In genomic region chr16:75402821-75403475, GRCh38 we compare ENCODE assay signal across 9 cellular contexts. TPM values are rescaled to one million over a fixed set of nuclear protein-coding genes. Genes with fewer than 3 reads are reported as not detected.
DNase-seq lines count a peak whose midpoint lies in the region; ATAC-seq and TF ChIP-seq lines count a peak whose summit lies in the region.
"Had no signal": no experiment of that assay in that cellular context is flagged by ENCODE, and none has a peak within 500 bp of the region (broad histone marks: within the 10 kb centered on the region; RNA-seq: fewer than 3 reads in every experiment).

No MANE protein-coding gene starts in this region.

- intact Hi-C loops in Caco-2 (cut with micrococcal nuclease; ENCODE audit: unreplicated experiment), result loop anchor here (1.0 kb wide), 2 partner anchors 169 to 204 kb away; no protein-coding TSS in a partner anchor

- TF ChIP-seq CTCF in Caco-2 (IDR thresholded peaks at IDR 0.05; ENCODE audit: insufficient read depth in 1 of 2, low read depth in 1 of 2, low read length in 1 of 2, severe bottlenecking in 1 of 2, unreplicated experiment in 1 of 2) (peak; percentile 80 to 85), GM23338 (conservative IDR thresholded peaks at IDR 0.05; ENCODE audit: low read depth in 2 of 2) (peak; percentile 50 to 70), RWPE2 (IDR thresholded peaks at IDR 0.05; ENCODE audit: poor library complexity, severe bottlenecking) (peak; percentile 82)

- no peaks in the 10 kb centered on the region for H3K4me1 Mint-ChIP-seq in Caco-2 (ENCODE audit: low read depth, unreplicated experiment)
- no peaks in the 10 kb centered on the region for H3K4me1 Mint-ChIP-seq in GM23338

- CTCF ChIA-PET in Caco-2 (lab: Charles Lee), result interaction anchor here (1.5 kb wide), 1 partner anchor 18 kb away, joined by 4 read pairs; no protein-coding TSS in a partner anchor

- H3K27me3 Mint-ChIP-seq in Caco-2 (ENCODE audit: insufficient read depth, unreplicated experiment) (no peaks in the 10 kb centered on the region), GM23338 (ENCODE audit: insufficient read depth, low read depth, poor library complexity) (no peaks in the 10 kb centered on the region)
- H3K27me3 Mint-ChIP-seq: T-cell had no signal

- H4K20me1 ChIP-seq in GM23338 (replicated peaks; ENCODE audit: insufficient read depth), result peaks cover 22% of the 10 kb centered on the region

- H3K27ac Mint-ChIP-seq in Caco-2 (ENCODE audit: unreplicated experiment), result no peak overlapping the region
- H3K27ac Mint-ChIP-seq in GM23338, result no peak overlapping the region
- H3K27ac Mint-ChIP-seq: T-cell had no signal

- ATAC-seq in GM23338, result no peak
- ATAC-seq in RWPE2 (ENCODE audit: low read depth), result no peak
- no peak for ATAC-seq in GM21528 (IDR thresholded peaks at IDR 0.05; ENCODE audit: low FRiP score, unreplicated experiment)
- ATAC-seq in GM21825 (IDR thresholded peaks at IDR 0.05; ENCODE audit: unreplicated experiment), result no peak
- ATAC-seq: T-cell had no signal

- DNase-seq in Caco-2 (peak in 1 of 2 experiments; percentile 41), GM23338 (ENCODE audit: low spot score) (peak; percentile 60), RWPE2 (ENCODE audit: low spot score) (no peak), fibroblast of the conjunctiva (ENCODE audit: low read depth) (peak; percentile 30), renal cortical epithelial cell (ENCODE audit: low read depth) (peak; percentile 52), NCI-H1048 (lab: John Stamatoyannopoulos, UW) (no peak)

- H3K27me3 ChIP-seq in Caco-2 (replicated peaks; ENCODE audit: control insufficient read depth, insufficient read depth, low read length) (no peaks in the 10 kb centered on the region), GM23338 (ENCODE audit: insufficient read depth) (no peaks in the 10 kb centered on the region), RWPE2 (ENCODE audit: insufficient read depth, poor library complexity, severe bottlenecking) (no peaks in the 10 kb centered on the region)

- H3K4me1 ChIP-seq in Caco-2 (no peaks in the 10 kb centered on the region), GM23338 (ENCODE audit: insufficient read depth) (no peaks in the 10 kb centered on the region), RWPE2 (ENCODE audit: insufficient read depth, poor library complexity, severe bottlenecking) (peaks cover 9% of the 10 kb centered on the region)

- peaks cover 12% of the 10 kb centered on the region; the same call in 1 of the 2 replicates for H3K79me2 ChIP-seq in GM23338 (replicated peaks; ENCODE audit: insufficient read depth)

- H3F3A ChIP-seq in GM23338 (replicated peaks; ENCODE audit: low read depth), result peaks cover 8% of the 10 kb centered on the region; the same call in 1 of the 2 replicates

- peaks cover 29% of the 10 kb centered on the region for H3K36me3 Mint-ChIP-seq in Caco-2 (ENCODE audit: insufficient read depth, unreplicated experiment)
- H3K36me3 Mint-ChIP-seq in GM23338 (ENCODE audit: low read depth), result peaks cover 23% of the 10 kb centered on the region; the same call in 2 of the 3 replicates

- H3K9me3 ChIP-seq in Caco-2 (no peaks in the 10 kb centered on the region), RWPE2 (ENCODE audit: severe bottlenecking) (no peaks in the 10 kb centered on the region)

- no peak overlapping the region for H3K27ac ChIP-seq in GM23338 (ENCODE audit: low read depth)
- H3K27ac ChIP-seq in RWPE2 (ENCODE audit: poor library complexity, severe bottlenecking), result no peak overlapping the region

- H3K36me3 ChIP-seq in Caco-2 (ENCODE audit: control insufficient read depth, insufficient read depth, low read length) (peaks cover 5% of the 10 kb centered on the region), GM23338 (ENCODE audit: insufficient read depth) (no peaks in the 10 kb centered on the region), RWPE2 (ENCODE audit: low read depth) (peaks cover 36% of the 10 kb centered on the region)

- no peak overlapping the region for H3K4me3 Mint-ChIP-seq in Caco-2 (ENCODE audit: unreplicated experiment)
- H3K4me3 Mint-ChIP-seq in GM23338, result no peak overlapping the region
- H3K4me3 Mint-ChIP-seq: T-cell had no signal

- H2AFZ ChIP-seq in GM23338, result no peak overlapping the region

- no TSS peak for BruUV-seq in Caco-2 (replicated peaks; lab: Mats Ljungman, UMichigan)

- POLR2A ChIA-PET in Caco-2 (lab: Charles Lee), result no interaction called here

- H3K9me3 Mint-ChIP-seq in Caco-2 (ENCODE audit: unreplicated experiment) (no peaks in the 10 kb centered on the region), GM23338 (no peaks in the 10 kb centered on the region)
- H3K9me3 Mint-ChIP-seq: T-cell had no signal

- H3K4me3 ChIP-seq in Caco-2 (ENCODE audit: low read depth, low read length), result no peak overlapping the region
- no peak overlapping the region for H3K4me3 ChIP-seq in GM23338
- H3K4me3 ChIP-seq in RWPE2 (ENCODE audit: severe bottlenecking), result no peak overlapping the region

- H3K9me2 ChIP-seq in GM23338 (ENCODE audit: insufficient read depth), result no peaks in the 10 kb centered on the region

- H3K4me2 ChIP-seq in GM23338, result no peak overlapping the region

TF ChIP-seq in GM23338, 12 proteins besides CTCF, POLR2A, EP300 and RAD21:
- TF ChIP-seq CREB1 (CRISPR knock-in tag; IDR thresholded peaks at IDR 0.05; ENCODE audit: low read depth), result no peak
- no peak for TF ChIP-seq ETS1 (IDR thresholded peaks at IDR 0.05)
- TF ChIP-seq ZNF331 (CRISPR knock-in tag; IDR thresholded peaks at IDR 0.05; ENCODE audit: low read depth), result no peak

RNA-seq across cellular contexts. Expression of gene CFDP1, which starts 30.4 kb away (rescaled TPM):
- 71.6 and 77.6 TPM in 2 replicates for total RNA-seq in Caco-2 (2022)
- 89.9 and 90.3 TPM in 2 replicates for total RNA-seq in GM23338 (2014; rRNA removed; shearing (Covaris generic))
- 199 and 224 TPM in 2 replicates for polyA plus RNA-seq in GM23338 (2016; fragmentation: Nextera tagmentation; extraction: Ambion mirVana)
- 39.6 and 96.2 TPM in 2 replicates for total RNA-seq in renal cortical epithelial cell

Comparison
In these comparisons a context has a peak if more than half of its experiments do, and no peak if none do; other contexts are left out.
1. DNase-seq: peak in GM23338 (single experiment), fibroblast of the conjunctiva (single experiment) and renal cortical epithelial cell (single experiment); none in RWPE2 (single experiment) and NCI-H1048 (single experiment).
2. Peak in every context shown above with its lines, with median percentiles within 50 percentile points of each other: CTCF ChIP-seq.